Comparison of ENCODE assay signal across 8 cellular contexts in genomic region chr13:76884571-76885202, GRCh38. TPM values are rescaled to one million over a fixed set of nuclear protein-coding genes. Genes with fewer than 3 reads are reported as not detected.
DNase-seq lines count a peak whose midpoint lies in the region; ATAC-seq and TF ChIP-seq lines count a peak whose summit lies in the region.

No MANE protein-coding gene starts in this region.

- no peaks in the 10 kb centered on the region for H3K36me3 ChIP-seq in SJCRH30

- no peak for DNase-seq in SJCRH30
- peak; percentile 56 for DNase-seq in fibroblast of peridontal ligament (ENCODE audit: extremely low read depth)
- peak; percentile 46 for DNase-seq in renal cortical epithelial cell (ENCODE audit: low read depth)
- DNase-seq in G401 (ENCODE audit: low spot score), result no peak
- no peak for DNase-seq in activated CD4-positive, CD25-positive, alpha-beta regulatory T cell treated with anti-CD3 and anti-CD28 coated beads, Interleukin-2, amount 50 U/mL, for 72 hours

- in situ Hi-C loops in G401 (cut with HindIII; ENCODE audit: low sequenced_read_pairs), result no loop called here

- no peaks in the 10 kb centered on the region for H3K4me1 ChIP-seq in SJCRH30

- H3K9me3 ChIP-seq in SJCRH30 (replicated peaks), result no peaks in the 10 kb centered on the region

- H3K27ac ChIP-seq in SJCRH30, result no peak overlapping the region

- H3K4me3 ChIP-seq in GM12875 (ENCODE audit: low read depth, low read length) (peak overlapping the region; percentile 73), SJCRH30 (peak overlapping the region; percentile 75)

- TF ChIP-seq CTCF in GM12875 (IDR thresholded peaks at IDR 0.05; ENCODE audit: borderline replicate concordance, insufficient read depth, low read depth, low read length), result no peak

- no peaks in the 10 kb centered on the region for H3K27me3 ChIP-seq in SJCRH30

- no peak for ATAC-seq in HG02852 (IDR thresholded peaks at IDR 0.05; ENCODE audit: unreplicated experiment)
- no peak for ATAC-seq in HG03460 (IDR thresholded peaks at IDR 0.05; ENCODE audit: unreplicated experiment)

RNA-seq across cellular contexts. Expression of gene KCTD12, which starts 1.5 kb away (rescaled TPM):
- 3.2 and 3.5 TPM in 2 replicates for total RNA-seq in SJCRH30 (2014; rRNA removed; shearing (Covaris generic))
- 8.7 and 37.5 TPM in 2 replicates for total RNA-seq in renal cortical epithelial cell
- 0.07 TPM in 1 of 2 replicates, not detected in the other for total RNA-seq in G401 (2014; rRNA removed; shearing (Covaris generic))

Comparison
In these comparisons a context has a peak if more than half of its experiments do, and no peak if none do; other contexts are left out.
1. DNase-seq: peak in fibroblast of peridontal ligament (single experiment) and renal cortical epithelial cell (single experiment); none in SJCRH30 (0 of 2), G401 (single experiment) and activated CD4-positive, CD25-positive, alpha-beta regulatory T cell treated with anti-CD3 and anti-CD28 coated beads, Interleukin-2, amount 50 U/mL, for 72 hours (single experiment).